In the genomic region with DNA sequence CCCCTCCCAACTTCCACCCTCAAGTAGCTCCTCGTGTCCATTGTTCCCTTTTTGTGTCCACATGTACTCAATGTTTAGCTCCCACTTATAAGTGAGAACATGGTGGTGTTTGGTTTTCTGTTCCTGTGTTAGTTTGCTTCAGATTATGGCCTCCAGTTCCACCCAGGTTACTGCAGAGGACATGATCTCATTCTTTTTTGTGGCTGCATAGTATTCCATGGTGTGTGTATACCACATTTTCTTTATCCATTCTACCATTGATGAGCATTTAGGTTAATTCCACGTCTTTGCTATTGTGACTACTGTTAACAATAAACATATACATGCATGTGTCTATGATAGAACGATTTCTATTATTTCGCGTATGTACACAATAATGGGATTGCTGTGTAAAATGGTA, we compare ENCODE assay signal across 27 cellular contexts.
"Had no signal": no experiment of that assay in that cellular context is flagged by ENCODE, and none has a peak within 500 bp of the region (broad histone marks: within the 10 kb centered on the region; RNA-seq: fewer than 3 reads in every experiment).

No MANE protein-coding gene starts in this region.

- H3K4me3 ChIP-seq: stomach, suprapubic skin, testis, thoracic aorta, thyroid gland, tibial artery, tibial nerve, transverse colon, upper lobe of left lung, upper lobe of right lung, uterus, vagina had no signal

- H3K9me3 ChIP-seq: stomach, suprapubic skin, testis, thoracic aorta, thyroid gland, tibial artery, tibial nerve, transverse colon, upper lobe of left lung, upper lobe of right lung, uterus, vagina had no signal

- H3K27ac ChIP-seq: stomach, suprapubic skin, testis, thoracic aorta, thyroid gland, tibial artery, tibial nerve, transverse colon, upper lobe of left lung, upper lobe of right lung, uterus, vagina had no signal

- DNase-seq: stimulated activated CD4-positive, alpha-beta T cell treated with anti-CD3 and anti-CD28 coated beads, Interleukin-2, amount 100 ng/mL, for 48 hours; stimulated activated CD4-positive, alpha-beta T cell treated with anti-CD3 and anti-CD28 coated beads, Interleukin-4, amount 100 ng/mL, for 1 hour; stimulated activated CD4-positive, alpha-beta T cell treated with anti-CD3 and anti-CD28 coated beads, Interleukin-4, amount 100 ng/mL, for 24 hours; stimulated activated CD4-positive, alpha-beta T cell treated with anti-CD3 and anti-CD28 coated beads, Interleukin-4, amount 100 ng/mL, for 4 hours; stimulated activated CD8-positive, alpha-beta memory T cell treated with anti-CD3 and anti-CD28 coated beads, Interleukin-4, amount 100 ng/mL, for 48 hours; stimulated activated naive B cell treated with anti-CD40 and anti-IgM and Interleukin-4, amounts not matched to agents 10 μg/mL and 1 μg/mL and 100 μg/mL, for 72 hours; stimulated activated naive CD4-positive, alpha-beta T cell; stimulated activated naive CD4-positive, alpha-beta T cell treated with Interleukin-2 at 50 U/mL for 16 hours; stimulated activated naive CD8-positive, alpha-beta T cell treated with anti-CD3 and anti-CD28 coated beads, Interleukin-15, amount 100 ng/mL, for 72 hours; stimulated activated naive CD8-positive, alpha-beta T cell treated with anti-CD3 and anti-CD28 coated beads, Interleukin-15, Interleukin-2, amounts not matched to agents 100 U/mL and 50 U/mL, for 24 hours; stomach; substantia nigra; testis; thyroid gland; tibial artery; transverse colon; trophoblast cell; upper lobe of left lung; upper lobe of right lung; uterus had no signal

- ATAC-seq: stimulated activated effector memory CD8-positive, alpha-beta T cell treated with anti-CD3 and anti-CD28 coated beads, Interleukin-12 subunit alpha, Interleukin-12 subunit beta, amount 100 ng/mL, for 72 hours; stimulated activated memory B cell treated with anti-CD40 and anti-IgM and Interleukin-4, amounts not matched to agents 10 μg/mL and 1 μg/mL and 100 μg/mL, for 72 hours; stimulated activated naive B cell treated with anti-CD40 and anti-IgM and Interleukin-4, amounts not matched to agents 10 μg/mL and 1 μg/mL and 100 μg/mL, for 72 hours; stimulated activated naive CD8-positive, alpha-beta T cell treated with anti-CD3 and anti-CD28 coated beads, Interleukin-15, amount 100 ng/mL, for 72 hours; stimulated activated naive CD8-positive, alpha-beta T cell treated with anti-CD3 and anti-CD28 coated beads, Interleukin-15, Interleukin-2, amounts not matched to agents 100 U/mL and 50 U/mL, for 24 hours; upper lobe of right lung had no signal

- H3K36me3 ChIP-seq: suprapubic skin, thoracic aorta, thyroid gland, tibial artery, tibial nerve, transverse colon, upper lobe of right lung, uterus, vagina had no signal

- FAIRE-seq: urothelium cell line had no signal

- H3K4me1 ChIP-seq: suprapubic skin, testis, thyroid gland, tibial artery, tibial nerve, transverse colon, upper lobe of left lung, upper lobe of right lung, uterus, vagina had no signal

- H3K27me3 ChIP-seq: stomach, suprapubic skin, testis, thyroid gland, tibial artery, tibial nerve, transverse colon, upper lobe of left lung, upper lobe of right lung, uterus, vagina had no signal
